Comparison of ENCODE assay signal across 11 cellular contexts in the genomic region with DNA sequence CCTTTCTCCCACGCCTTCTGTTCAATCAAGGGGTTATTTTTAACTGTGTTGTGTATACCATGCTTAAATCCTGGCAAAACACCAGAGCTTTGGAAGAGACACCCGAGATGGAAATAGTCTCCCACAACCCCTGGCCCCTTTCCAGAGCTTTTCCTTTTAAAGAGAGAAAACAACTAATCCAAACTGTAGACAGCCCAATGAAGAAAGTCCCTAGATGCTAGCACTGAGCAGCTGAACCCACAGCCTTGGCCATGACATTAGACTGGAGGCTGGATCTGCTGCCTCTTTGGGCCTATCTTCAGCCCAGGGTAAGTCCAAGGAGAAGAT.
DNase-seq lines count a peak whose midpoint lies in the region; ATAC-seq and TF ChIP-seq lines count a peak whose summit lies in the region.
"Had no signal": no experiment of that assay in that cellular context is flagged by ENCODE, and none has a peak within 500 bp of the region (broad histone marks: within the 10 kb centered on the region; RNA-seq: fewer than 3 reads in every experiment).

No MANE protein-coding gene starts in this region.

- DNase-seq in NCI-H2107 (lab: John Stamatoyannopoulos, UW) (peak; percentile 9), NCI-H2107 treated with DMSO at 0.1 percent for 48 hours (lab: John Stamatoyannopoulos, UW; ENCODE audit: unreplicated experiment) (no peak), PC-9 (no peak), fibroblast of the conjunctiva (ENCODE audit: low read depth) (peak; percentile 38), gastrocnemius medialis (peak in 1 of 2 donors; percentile 17), NCI-H1417 treated with DMSO at 0.1 percent for 48 hours (lab: John Stamatoyannopoulos, UW) (no peak)
- DNase-seq: 8988T; central memory CD4-positive, alpha-beta T cell; stimulated activated naive CD4-positive, alpha-beta T cell had no signal

- 0 out of 2 replicates have a peak overlapping the region, but pooled peaks have one; percentile 11 for H3K4me2 ChIP-seq in PC-9

- TF ChIP-seq POLR2A in gastrocnemius medialis (IDR thresholded peaks at IDR 0.05), result no peak

- no peaks in the 10 kb centered on the region for H3K9me2 ChIP-seq in PC-9 (ENCODE audit: insufficient read depth)

- BruUV-seq in PC-9 (replicated peaks; lab: Mats Ljungman, UMichigan), result no TSS peak

- no peak overlapping the region for H2AFZ ChIP-seq in PC-9

- H3K27me3 ChIP-seq in PC-9 (ENCODE audit: insufficient read depth, low read depth) (no peaks in the 10 kb centered on the region), gastrocnemius medialis (no peaks in the 10 kb centered on the region)

- peak overlapping the region; percentile 36; the same call in 1 of the 2 replicates for H3K27ac ChIP-seq in PC-9
- peak overlapping the region; percentile 51 to 73 (median 60) for H3K27ac ChIP-seq in gastrocnemius medialis

- intact Hi-C loops in PC-9 (cut with micrococcal nuclease; ENCODE audit: unreplicated experiment) (no loop called here), gastrocnemius medialis (cut with DNase I; ENCODE audit: low total_unique reads) (no loop called here)

- H3K79me2 ChIP-seq in PC-9 (ENCODE audit: low read depth), result no peaks in the 10 kb centered on the region

- in situ Hi-C loops in gastrocnemius medialis (cut with MboI; ENCODE audit: low sequenced_read_pairs in 4 of 4), result no loop called here

- peaks cover 11% of the 10 kb centered on the region; the same call in 1 of the 2 replicates for H3F3A ChIP-seq in PC-9 (ENCODE audit: insufficient read depth, low read depth)

- H3K9me3 ChIP-seq in PC-9 (ENCODE audit: insufficient read depth, low read depth) (no peaks in the 10 kb centered on the region), gastrocnemius medialis (no peaks in the 10 kb centered on the region)

- CTCF ChIA-PET in PC-9 (lab: Charles Lee), result no interaction called here

- H4K20me1 ChIP-seq in PC-9 (ENCODE audit: insufficient read depth), result no peaks in the 10 kb centered on the region

- H3K4me1 ChIP-seq in PC-9 (replicated peaks; ENCODE audit: insufficient read depth) (peaks cover 31% of the 10 kb centered on the region), gastrocnemius medialis (peaks cover 64 to 69% of the 10 kb centered on the region in 2 donors)

- H3K36me3 ChIP-seq in PC-9 (ENCODE audit: low read depth), result no peaks in the 10 kb centered on the region
- H3K36me3 ChIP-seq in gastrocnemius medialis, result no peaks in the 10 kb centered on the region

- no peak for TF ChIP-seq CTCF in PC-9 (conservative IDR thresholded peaks at IDR 0.05)
- TF ChIP-seq CTCF in gastrocnemius medialis (IDR thresholded peaks at IDR 0.05 in 4 of 5, conservative IDR thresholded peaks at IDR 0.05 in 1 of 5), result no peak

- peak; percentile 25 to 40 for ATAC-seq in gastrocnemius medialis
- ATAC-seq in HG02885 (IDR thresholded peaks at IDR 0.05; ENCODE audit: poor library complexity, unreplicated experiment), result no peak
- no peak for ATAC-seq in GM18517 (IDR thresholded peaks at IDR 0.05; ENCODE audit: unreplicated experiment)

- POLR2A ChIA-PET in PC-9 (lab: Charles Lee; ENCODE audit: unreplicated experiment), result no interaction called here

- H3K4me3 ChIP-seq in PC-9 (no peak overlapping the region), gastrocnemius medialis (no peak overlapping the region)

Comparison
In these comparisons a context has a peak if more than half of its experiments do, and no peak if none do; other contexts are left out.
1. DNase-seq: peak in NCI-H2107 (single experiment) and fibroblast of the conjunctiva (single experiment); none in NCI-H2107 treated with DMSO at 0.1 percent for 48 hours (single experiment), PC-9 (0 of 2) and NCI-H1417 treated with DMSO at 0.1 percent for 48 hours (single experiment).
2. ATAC-seq: peak in gastrocnemius medialis (2 of 2); none in HG02885 (single experiment) and GM18517 (single experiment).